22 cellular contexts compared by ENCODE assay signal in genomic region chr3:64111083-64111482, GRCh38.
"Had no signal": no experiment of that assay in that cellular context is flagged by ENCODE, and none has a peak within 500 bp of the region (broad histone marks: within the 10 kb centered on the region; RNA-seq: fewer than 3 reads in every experiment).

No MANE protein-coding gene starts in this region.

- H3K27ac ChIP-seq: HL-60, SJSA1, SK-N-MC had no signal

- FAIRE-seq: HTR-8/SVneo, RCC 7860 had no signal

- DNase-seq: KBM-7, MV-4-11, NCI-H1048, NCI-H1105, NCI-H1417 treated with DMSO at 0.1 percent for 48 hours, NCI-H146, NCI-H1694 treated with DMSO at 0.1 percent for 48 hours, NCI-H1930, NCI-H2081, NCI-H2107, NCI-H2227 treated with DMSO at 0.1 percent for 48 hours, NCI-H524, NCI-H526 treated with DMSO at 0.1 percent for 48 hours, NCI-H748 treated with DMSO at 0.1 percent for 48 hours, Right ventricle myocardium superior, RPMI8226, SIG-M5 had no signal

- H3K27me3 ChIP-seq: SJSA1 had no signal

- H3K4me3 ChIP-seq: SJSA1, SK-N-MC had no signal
